9 cellular contexts compared by ENCODE assay signal in genomic region chrX:15903186-15903681, GRCh38. TPM values are rescaled to one million over a fixed set of nuclear protein-coding genes. Genes with fewer than 3 reads are reported as not detected.
A peak's percentile ranks its signal among the peaks of the same experiment; 100 is the strongest.
DNase-seq lines count a peak whose midpoint lies in the region; ATAC-seq and TF ChIP-seq lines count a peak whose summit lies in the region.
"Had no signal": no experiment of that assay in that cellular context is flagged by ENCODE, and none has a peak within 500 bp of the region (broad histone marks: within the 10 kb centered on the region; RNA-seq: fewer than 3 reads in every experiment).

No MANE protein-coding gene starts in this region.

- no peaks in the 10 kb centered on the region for H3K9me3 Mint-ChIP-seq in HFFc6

- peak; percentile 89 for ATAC-seq in GM19328 (IDR thresholded peaks at IDR 0.05; ENCODE audit: unreplicated experiment)
- peak; percentile 93 for ATAC-seq in HG03135 (IDR thresholded peaks at IDR 0.05; ENCODE audit: unreplicated experiment)

- H3K4me3 Mint-ChIP-seq in HFFc6: no peak overlapping the region
- H3K4me3 Mint-ChIP-seq: dendritic cell treated with granulocyte-macrophage colony-stimulating factor and Interleukin-4, amounts not matched to agents 40 ng/mL and 50 ng/mL, for 4 days had no signal

- DNase-seq in CD1c-positive myeloid dendritic cell (ENCODE audit: extremely low spot score): peak; percentile 78
- DNase-seq in SK-N-DZ (ENCODE audit: low spot score): peak; percentile 42
- no peak for DNase-seq in HFFc6
- DNase-seq in LoVo (ENCODE audit: low spot score): no peak
- no peak for DNase-seq in NCI-H1417 treated with DMSO at 0.1 percent for 48 hours (lab: John Stamatoyannopoulos, UW)
- no peak for DNase-seq in epidermal melanocyte (ENCODE audit: insufficient read length, low spot score)

- no peaks in the 10 kb centered on the region for H3K4me1 Mint-ChIP-seq in HFFc6 (ENCODE audit: low read depth)

- no peaks in the 10 kb centered on the region for H3K36me3 Mint-ChIP-seq in HFFc6 (ENCODE audit: low read depth)

- H3K27ac Mint-ChIP-seq in HFFc6: no peak overlapping the region
- H3K27ac Mint-ChIP-seq: dendritic cell treated with granulocyte-macrophage colony-stimulating factor and Interleukin-4, amounts not matched to agents 40 ng/mL and 50 ng/mL, for 4 days had no signal

- peaks cover 4% of the 10 kb centered on the region for H3K27me3 Mint-ChIP-seq in HFFc6 (ENCODE audit: insufficient read depth)
- H3K27me3 Mint-ChIP-seq: dendritic cell treated with granulocyte-macrophage colony-stimulating factor and Interleukin-4, amounts not matched to agents 40 ng/mL and 50 ng/mL, for 4 days had no signal

- TF ChIP-seq CTCF in HFFc6 (IDR thresholded peaks at IDR 0.05): no peak

RNA-seq across cellular contexts. Expression of gene AP1S2, which starts 48.6 kb away (rescaled TPM):
- polyA plus RNA-seq in SK-N-DZ (2014; cell fraction: cytosol; rRNA removed): 105 and 151 TPM in 2 replicates
- 67.9 and 88.9 TPM in 2 replicates for polyA plus RNA-seq in SK-N-DZ (2014; cell fraction: nucleus; rRNA removed)
- 10 to 100 TPM; 18.5 to 23.0 (median 20.7) TPM for total RNA-seq in HFFc6 (2021; fragmentation: NEBNext Ultra II Directional; extraction: Animal tissue kit (Norgen Biotek cat#: 25700))

Comparison
In these comparisons a context has a peak if more than half of its experiments do, and no peak if none do; other contexts are left out.
1. DNase-seq: peak in CD1c-positive myeloid dendritic cell (single experiment) and SK-N-DZ (single experiment); none in HFFc6 (single experiment), LoVo (single experiment), NCI-H1417 treated with DMSO at 0.1 percent for 48 hours (single experiment) and epidermal melanocyte (single experiment).